In the genomic region with DNA sequence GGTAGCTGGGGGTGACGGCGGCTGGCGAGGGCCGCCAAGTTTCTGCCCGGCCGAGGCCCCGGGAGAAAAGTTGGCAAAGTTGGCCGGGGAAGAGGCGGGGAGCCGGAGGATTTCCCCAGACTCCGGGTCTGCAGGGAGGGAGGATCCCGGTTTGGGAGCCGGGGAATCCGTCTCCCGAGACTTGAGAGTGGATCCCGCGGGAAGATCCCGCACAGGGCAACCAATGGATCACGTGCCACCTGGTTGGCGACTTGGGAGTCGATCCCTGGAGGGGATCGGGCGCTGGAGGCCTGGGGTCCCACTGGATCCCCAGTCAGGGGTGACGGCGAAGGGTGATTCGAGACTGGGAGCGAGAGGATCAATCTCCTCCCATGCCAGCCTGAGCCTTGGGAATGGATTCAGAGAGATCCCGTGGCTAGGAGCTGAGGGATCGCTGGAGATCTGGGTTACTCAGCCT, we compare ENCODE assay signal across 8 cellular contexts. TPM values are rescaled to one million over a fixed set of nuclear protein-coding genes. Genes with fewer than 3 reads are reported as not detected.
DNase-seq lines count a peak whose midpoint lies in the region; ATAC-seq and TF ChIP-seq lines count a peak whose summit lies in the region.

No MANE protein-coding gene starts in this region.

- no peak for TF ChIP-seq CTCF in GM10248 (IDR thresholded peaks at IDR 0.05; ENCODE audit: control extremely low read depth, extremely low read depth, low read depth, missing control alignments)

- POLR2A ChIA-PET in GM10248 (lab: Yijun Ruan, JAX) = no interaction called here

- H3K9me3 ChIP-seq in skeletal muscle tissue (ENCODE audit: control insufficient read depth in 3 of 3, low read length in 3 of 3) = no peaks in the 10 kb centered on the region

- H3K9ac ChIP-seq in skeletal muscle tissue (ENCODE audit: low read depth in 1 of 3, low read length in 3 of 3) = peak overlapping the region; percentile 74 to 87 (median 80)

- CTCF ChIA-PET in GM10248 (lab: Yijun Ruan, JAX) = interaction anchor here (2.0 to 2.1 kb wide), 2 partner anchors 10 to 97 kb away, joined by 5 to 7 read pairs; no protein-coding TSS in a partner anchor

- peaks cover 14 to 29% (median 23%) of the 10 kb centered on the region in 3 donors for H3K27me3 ChIP-seq in skeletal muscle tissue (ENCODE audit: control insufficient read depth in 3 of 3, insufficient read depth in 3 of 3, low read length in 3 of 3)

- H3K4me1 ChIP-seq in skeletal muscle tissue (ENCODE audit: control insufficient read depth in 3 of 3, insufficient read depth in 3 of 3, low read length in 3 of 3) = peaks cover 18 to 22% (median 19%) of the 10 kb centered on the region in 3 donors

- in situ Hi-C loops in T47D (cut with HindIII; ENCODE audit: low pct_unique_long_range_greater_than_20kb, low sequenced_read_pairs) = no loop called here

- H3K27ac ChIP-seq in skeletal muscle tissue (ENCODE audit: low read depth, low read length) = peak overlapping the region; percentile 37

- H3K4me3 ChIP-seq in skeletal muscle tissue (ENCODE audit: low read length in 3 of 3) = peak overlapping the region; percentile 82 to 87 (median 84)

- ATAC-seq in GM19324 (IDR thresholded peaks at IDR 0.05; ENCODE audit: low FRiP score, unreplicated experiment) = no peak

- no peaks in the 10 kb centered on the region for H3K36me3 ChIP-seq in skeletal muscle tissue (ENCODE audit: control insufficient read depth in 3 of 3, insufficient read depth in 3 of 3, low read length in 3 of 3)

- DNase-seq in NCI-H2227 (lab: John Stamatoyannopoulos, UW; ENCODE audit: unreplicated experiment) (peak; percentile 58), NCI-H2227 treated with DMSO at 0.1 percent for 48 hours (lab: John Stamatoyannopoulos, UW) (no peak), NCI-H2171 treated with DMSO at 0.1 percent for 48 hours (lab: John Stamatoyannopoulos, UW) (peak; percentile 56), T47D (ENCODE audit: low read depth in 1 of 2, low spot score in 1 of 2) (peak; percentile 55 to 79), iris pigment epithelial cell (ENCODE audit: low read depth) (peak; percentile 50), GM10248 (ENCODE audit: extremely low spot score) (no peak)

RNA-seq across cellular contexts. Expression of a gene that starts 0.3 kb away (rescaled TPM):
- 11.5 TPM for total RNA-seq in skeletal muscle tissue

RNA-seq across cellular contexts. Expression of a gene that starts 6.4 kb away (rescaled TPM):
- not detected for total RNA-seq in skeletal muscle tissue

Comparison
In these comparisons a context has a peak if more than half of its experiments do, and no peak if none do; other contexts are left out.
1. DNase-seq: peak in NCI-H2227 (single experiment), NCI-H2171 treated with DMSO at 0.1 percent for 48 hours (single experiment), T47D (2 of 2) and iris pigment epithelial cell (single experiment); none in NCI-H2227 treated with DMSO at 0.1 percent for 48 hours (single experiment) and GM10248 (single experiment).